In genomic region chr1:85708826-85709222, GRCh38 we compare ENCODE assay signal across 9 cellular contexts. TPM values are rescaled to one million over a fixed set of nuclear protein-coding genes. Genes with fewer than 3 reads are reported as not detected.
DNase-seq lines count a peak whose midpoint lies in the region; ATAC-seq and TF ChIP-seq lines count a peak whose summit lies in the region.
"Had no signal": no experiment of that assay in that cellular context is flagged by ENCODE, and none has a peak within 500 bp of the region (broad histone marks: within the 10 kb centered on the region; RNA-seq: fewer than 3 reads in every experiment).

No MANE protein-coding gene starts in this region.

- H2BK15ac ChIP-seq in neuronal stem cell (ENCODE audit: low read length): no peak overlapping the region

- no peak overlapping the region for H3K27ac Mint-ChIP-seq in endodermal cell
- H3K27ac Mint-ChIP-seq: memory B cell had no signal

- no peak overlapping the region for H3K9ac ChIP-seq in endodermal cell (ENCODE audit: extremely low read depth, low read length, poor library complexity, severe bottlenecking)
- H3K9ac ChIP-seq in neuronal stem cell (ENCODE audit: low read depth, low read length, poor library complexity): no peak overlapping the region

- H3K9me3 ChIP-seq in endodermal cell (ENCODE audit: control insufficient read depth, low read length) (peaks cover 15% of the 10 kb centered on the region), neuronal stem cell (replicated peaks in 1 of 2; ENCODE audit: control insufficient read depth in 2 of 2, insufficient read depth in 1 of 2, low read depth in 1 of 2, low read length in 2 of 2) (peaks cover 0 to 5% of the 10 kb centered on the region in 2 donors)

- no peak overlapping the region for H4K91ac ChIP-seq in neuronal stem cell (ENCODE audit: low read depth, low read length, poor library complexity)

- H2AFZ ChIP-seq in neuronal stem cell (ENCODE audit: low read length): peak overlapping the region; percentile 87

- H3K9me3 Mint-ChIP-seq in endodermal cell: peaks cover 24% of the 10 kb centered on the region
- H3K9me3 Mint-ChIP-seq: memory B cell had no signal

- H2BK12ac ChIP-seq in neuronal stem cell (ENCODE audit: low read length): no peak overlapping the region

- H3K18ac ChIP-seq in neuronal stem cell (ENCODE audit: low read length): no peak overlapping the region

- no peak overlapping the region for H3K23ac ChIP-seq in neuronal stem cell (ENCODE audit: low read depth, low read length, poor library complexity)

- H3K36me3 ChIP-seq in endodermal cell (ENCODE audit: control insufficient read depth, insufficient read depth, low read length) (peaks cover 21% of the 10 kb centered on the region), neuronal stem cell (replicated peaks in 1 of 2; ENCODE audit: control insufficient read depth in 2 of 2, insufficient read depth in 2 of 2, low read length in 2 of 2) (peaks cover 2 to 25% of the 10 kb centered on the region in 2 donors)

- H3K79me1 ChIP-seq in neuronal stem cell (ENCODE audit: low read depth, low read length): no peaks in the 10 kb centered on the region

- H3K4me3 ChIP-seq in endodermal cell (ENCODE audit: low read length): peak overlapping the region; percentile 99
- H3K4me3 ChIP-seq in neuronal stem cell (ENCODE audit: low read length in 2 of 2): peak overlapping the region in 1 of 2 donors; percentile 67

- H3K4me1 ChIP-seq in endodermal cell (ENCODE audit: control insufficient read depth, insufficient read depth, low read length) (no peaks in the 10 kb centered on the region), neuronal stem cell (ENCODE audit: control insufficient read depth in 2 of 2, insufficient read depth in 1 of 2, low read depth in 1 of 2, low read length in 2 of 2) (peaks cover 0 to 6% of the 10 kb centered on the region in 2 donors)

- H2AK5ac ChIP-seq in neuronal stem cell (ENCODE audit: low read depth, low read length): no peak overlapping the region

- H3K4me1 Mint-ChIP-seq in endodermal cell: no peaks in the 10 kb centered on the region

- H4K8ac ChIP-seq in neuronal stem cell (ENCODE audit: low read depth, low read length): no peak overlapping the region

- no peak for ATAC-seq in HG02840 (IDR thresholded peaks at IDR 0.05; ENCODE audit: low FRiP score, unreplicated experiment)
- ATAC-seq in HG03135 (IDR thresholded peaks at IDR 0.05; ENCODE audit: unreplicated experiment): no peak

- H3K27me3 Mint-ChIP-seq in endodermal cell (ENCODE audit: insufficient read depth): no peaks in the 10 kb centered on the region

- H3K36me3 Mint-ChIP-seq in endodermal cell (ENCODE audit: low read depth): peaks cover 20% of the 10 kb centered on the region

- H2BK120ac ChIP-seq in neuronal stem cell (ENCODE audit: low read depth, low read length): no peak overlapping the region

- H3K27ac ChIP-seq in C4-2B (peak overlapping the region; percentile 75), endodermal cell (ENCODE audit: low read depth, low read length) (no peak overlapping the region), neuronal stem cell (replicated peaks; ENCODE audit: low read length) (peak overlapping the region; percentile 73)

- H2BK5ac ChIP-seq in neuronal stem cell (ENCODE audit: low read length): no peak overlapping the region

- no peak overlapping the region for H3K4me3 Mint-ChIP-seq in endodermal cell
- H3K4me3 Mint-ChIP-seq: memory B cell had no signal

- WGBS in endodermal cell (ENCODE audit: insufficient coverage in 1 of 2, insufficient read length in 1 of 2), 2 experiments: 86 to 91% methylated on average over 2 to 6 of the region's 6 CpGs
- WGBS in neuronal stem cell (ENCODE audit: extremely low coverage in 2 of 2, insufficient read length in 2 of 2, insufficient replicate concordance in 1 of 2), 2 donors: no CpG with 5 or more reads among the region's 6 CpGs

- no peak overlapping the region for H3K4ac ChIP-seq in neuronal stem cell (ENCODE audit: low read length)

- H3K27me3 ChIP-seq in endodermal cell (ENCODE audit: control insufficient read depth, insufficient read depth, low read length, poor library complexity, severe bottlenecking) (no peaks in the 10 kb centered on the region), neuronal stem cell (ENCODE audit: control insufficient read depth in 3 of 3, insufficient read depth in 3 of 3, low read depth in 1 of 3, low read length in 3 of 3) (no peaks in the 10 kb centered on the region)

- DNase-seq in NCI-H2227 (lab: John Stamatoyannopoulos, UW; ENCODE audit: unreplicated experiment) (peak; percentile 48), endodermal cell (peak; percentile 47), neuronal stem cell (ENCODE audit: low spot score) (no peak), NCI-H2029 (lab: John Stamatoyannopoulos, UW) (no peak), KG1 (lab: John Stamatoyannopoulos, UW) (no peak)

- H3K14ac ChIP-seq in neuronal stem cell (ENCODE audit: low read length): no peak overlapping the region

- 0 out of 2 replicates have a peak, but pooled peaks have one; percentile 33 for TF ChIP-seq CTCF in C4-2B (conservative IDR thresholded peaks at IDR 0.05)
- no peak for TF ChIP-seq CTCF in endodermal cell (conservative IDR thresholded peaks at IDR 0.05)

- H3K4me2 ChIP-seq in neuronal stem cell (ENCODE audit: insufficient read depth, low read length, poor library complexity, severe bottlenecking): peak overlapping the region; percentile 53

RNA-seq across cellular contexts. Expression of gene ZNHIT6, which starts 0.6 kb away (rescaled TPM):
- total RNA-seq in endodermal cell: 10 to 100 TPM; 11.3 to 12.4 TPM
- 14.1 TPM for polyA plus RNA-seq in endodermal cell (2013, experiment 1 of 2)
- polyA plus RNA-seq in endodermal cell (2013, experiment 2 of 2): 14.1 TPM
- polyA plus RNA-seq in neuronal stem cell (2013, experiment 1 of 2): 16.2 TPM
- polyA plus RNA-seq in neuronal stem cell (2013, experiment 2 of 2): 16.0 TPM

Comparison
In these comparisons a context has a peak if more than half of its experiments do, and no peak if none do; other contexts are left out.
1. DNase-seq: peak in NCI-H2227 (single experiment) and endodermal cell (single experiment); none in neuronal stem cell (single experiment), NCI-H2029 (single experiment) and KG1 (single experiment).